Comparison of ENCODE assay signal across 14 cellular contexts in genomic region chr1:109824349-109825115, GRCh38.
DNase-seq lines count a peak whose midpoint lies in the region; ATAC-seq and TF ChIP-seq lines count a peak whose summit lies in the region.
"Had no signal": no experiment of that assay in that cellular context is flagged by ENCODE, and none has a peak within 500 bp of the region (broad histone marks: within the 10 kb centered on the region; RNA-seq: fewer than 3 reads in every experiment).

No MANE protein-coding gene starts in this region.

- H3K4me3 Mint-ChIP-seq in natural killer cell treated with Interleukin-12 subunit alpha and Interleukin-12 subunit beta and Interleukin-15 and Interleukin-18, amount 100 ng/mL, for 72 hours, result peak overlapping the region; percentile 82
- no peak overlapping the region for H3K4me3 Mint-ChIP-seq in natural killer cell
- H3K4me3 Mint-ChIP-seq in osteocyte (ENCODE audit: unreplicated experiment), result no peak overlapping the region
- H3K4me3 Mint-ChIP-seq: activated naive CD4-positive, alpha-beta T cell treated with anti-CD3 and anti-CD28 coated beads, Interleukin-2, amount 50 U/mL, for 24 hours; B cell; immature natural killer cell; T-cell had no signal

- H3K9ac ChIP-seq in colonic mucosa (ENCODE audit: low read depth in 2 of 2, low read length in 2 of 2), result no peak overlapping the region

- no peak for DNase-seq in natural killer cell treated with Interleukin-12 subunit alpha and Interleukin-12 subunit beta and Interleukin-15 and Interleukin-18, amount 100 ng/mL, for 72 hours (ENCODE audit: low spot score)
- DNase-seq in natural killer cell (no peak), colonic mucosa (no peak), osteocyte (ENCODE audit: extremely low spot score, unreplicated experiment) (peak; percentile 72), WERI-Rb-1 (no peak), substantia nigra (lab: John Stamatoyannopoulos, UW) (no peak)
- DNase-seq in stimulated activated naive CD4-positive, alpha-beta T cell (lab: John Stamatoyannopoulos, UW), result no peak
- DNase-seq: immature natural killer cell, NCI-H1105, NCI-H345, T-cell had no signal

- H3K9me3 Mint-ChIP-seq in natural killer cell treated with Interleukin-12 subunit alpha and Interleukin-12 subunit beta and Interleukin-15 and Interleukin-18, amount 100 ng/mL, for 72 hours, result no peaks in the 10 kb centered on the region
- no peaks in the 10 kb centered on the region for H3K9me3 Mint-ChIP-seq in natural killer cell
- no peaks in the 10 kb centered on the region for H3K9me3 Mint-ChIP-seq in osteocyte (ENCODE audit: unreplicated experiment)
- H3K9me3 Mint-ChIP-seq: activated naive CD4-positive, alpha-beta T cell treated with anti-CD3 and anti-CD28 coated beads, Interleukin-2, amount 50 U/mL, for 24 hours; T-cell had no signal

- H3K4me3 ChIP-seq in colonic mucosa (no peak overlapping the region), WERI-Rb-1 (ENCODE audit: low read depth, low read length) (no peak overlapping the region)

- peaks cover 0 to 6% of the 10 kb centered on the region in 2 donors for H3K27me3 Mint-ChIP-seq in natural killer cell treated with Interleukin-12 subunit alpha and Interleukin-12 subunit beta and Interleukin-15 and Interleukin-18, amount 100 ng/mL, for 72 hours
- H3K27me3 Mint-ChIP-seq in natural killer cell (ENCODE audit: low read depth in 2 of 2) (peaks cover 0 to 12% of the 10 kb centered on the region in 2 donors), osteocyte (ENCODE audit: unreplicated experiment) (no peaks in the 10 kb centered on the region)
- H3K27me3 Mint-ChIP-seq: activated naive CD4-positive, alpha-beta T cell treated with anti-CD3 and anti-CD28 coated beads, Interleukin-2, amount 50 U/mL, for 24 hours; B cell; T-cell had no signal

- no peaks in the 10 kb centered on the region for H3K36me3 Mint-ChIP-seq in natural killer cell treated with Interleukin-12 subunit alpha and Interleukin-12 subunit beta and Interleukin-15 and Interleukin-18, amount 100 ng/mL, for 72 hours
- H3K36me3 Mint-ChIP-seq in natural killer cell (no peaks in the 10 kb centered on the region), osteocyte (ENCODE audit: unreplicated experiment) (no peaks in the 10 kb centered on the region)
- H3K36me3 Mint-ChIP-seq: activated naive CD4-positive, alpha-beta T cell treated with anti-CD3 and anti-CD28 coated beads, Interleukin-2, amount 50 U/mL, for 24 hours; immature natural killer cell; T-cell had no signal

- intact Hi-C loops in natural killer cell (cut with micrococcal nuclease) (no loop called here), colonic mucosa (cut with DNase I) (no loop called here)

- no peaks in the 10 kb centered on the region for H3K4me1 ChIP-seq in colonic mucosa

- H3K9me3 ChIP-seq in colonic mucosa, result no peaks in the 10 kb centered on the region
- no peaks in the 10 kb centered on the region for H3K9me3 ChIP-seq in WERI-Rb-1 (ENCODE audit: severe bottlenecking)

- H3K27ac Mint-ChIP-seq in natural killer cell treated with Interleukin-12 subunit alpha and Interleukin-12 subunit beta and Interleukin-15 and Interleukin-18, amount 100 ng/mL, for 72 hours, result peak overlapping the region in 1 of 2 donors; percentile 86
- H3K27ac Mint-ChIP-seq in natural killer cell (no peak overlapping the region), osteocyte (ENCODE audit: unreplicated experiment) (peak overlapping the region; percentile 32)
- H3K27ac Mint-ChIP-seq: activated naive CD4-positive, alpha-beta T cell treated with anti-CD3 and anti-CD28 coated beads, Interleukin-2, amount 50 U/mL, for 24 hours; B cell; T-cell had no signal

- peak overlapping the region; percentile 25 for H3K27ac ChIP-seq in colonic mucosa
- no peak overlapping the region for H3K27ac ChIP-seq in WERI-Rb-1
- H3K27ac ChIP-seq in substantia nigra (ENCODE audit: low read depth, low read length, poor library complexity, severe bottlenecking), result no peak overlapping the region

- no peak for ATAC-seq in natural killer cell treated with Interleukin-12 subunit alpha and Interleukin-12 subunit beta and Interleukin-15 and Interleukin-18, amount 100 ng/mL, for 72 hours
- ATAC-seq in natural killer cell, result no peak
- no peak for ATAC-seq in HG03439 (IDR thresholded peaks at IDR 0.05; ENCODE audit: unreplicated experiment)
- ATAC-seq: T-cell had no signal

- no peaks in the 10 kb centered on the region for H3K36me3 ChIP-seq in colonic mucosa
- no peaks in the 10 kb centered on the region for H3K36me3 ChIP-seq in WERI-Rb-1

- H3K27me3 ChIP-seq in colonic mucosa (no peaks in the 10 kb centered on the region), WERI-Rb-1 (ENCODE audit: insufficient read depth, low read depth, severe bottlenecking) (no peaks in the 10 kb centered on the region)

- TF ChIP-seq CTCF in natural killer cell (IDR thresholded peaks at IDR 0.05), result no peak
- TF ChIP-seq CTCF in colonic mucosa (IDR thresholded peaks at IDR 0.05), result no peak
- no peak for TF ChIP-seq CTCF in osteocyte (IDR thresholded peaks at IDR 0.05)
- TF ChIP-seq CTCF in WERI-Rb-1 (IDR thresholded peaks at IDR 0.05; ENCODE audit: low read depth, low read length), result no peak

- H3K4me1 Mint-ChIP-seq in natural killer cell treated with Interleukin-12 subunit alpha and Interleukin-12 subunit beta and Interleukin-15 and Interleukin-18, amount 100 ng/mL, for 72 hours (ENCODE audit: low read depth in 2 of 2), result peaks cover 20 to 49% of the 10 kb centered on the region in 2 donors
- H3K4me1 Mint-ChIP-seq in natural killer cell, result peaks cover 8 to 17% of the 10 kb centered on the region in 2 donors
- peaks cover 43% of the 10 kb centered on the region for H3K4me1 Mint-ChIP-seq in osteocyte (ENCODE audit: unreplicated experiment)
